8 cellular contexts compared by ENCODE assay signal in the genomic region with DNA sequence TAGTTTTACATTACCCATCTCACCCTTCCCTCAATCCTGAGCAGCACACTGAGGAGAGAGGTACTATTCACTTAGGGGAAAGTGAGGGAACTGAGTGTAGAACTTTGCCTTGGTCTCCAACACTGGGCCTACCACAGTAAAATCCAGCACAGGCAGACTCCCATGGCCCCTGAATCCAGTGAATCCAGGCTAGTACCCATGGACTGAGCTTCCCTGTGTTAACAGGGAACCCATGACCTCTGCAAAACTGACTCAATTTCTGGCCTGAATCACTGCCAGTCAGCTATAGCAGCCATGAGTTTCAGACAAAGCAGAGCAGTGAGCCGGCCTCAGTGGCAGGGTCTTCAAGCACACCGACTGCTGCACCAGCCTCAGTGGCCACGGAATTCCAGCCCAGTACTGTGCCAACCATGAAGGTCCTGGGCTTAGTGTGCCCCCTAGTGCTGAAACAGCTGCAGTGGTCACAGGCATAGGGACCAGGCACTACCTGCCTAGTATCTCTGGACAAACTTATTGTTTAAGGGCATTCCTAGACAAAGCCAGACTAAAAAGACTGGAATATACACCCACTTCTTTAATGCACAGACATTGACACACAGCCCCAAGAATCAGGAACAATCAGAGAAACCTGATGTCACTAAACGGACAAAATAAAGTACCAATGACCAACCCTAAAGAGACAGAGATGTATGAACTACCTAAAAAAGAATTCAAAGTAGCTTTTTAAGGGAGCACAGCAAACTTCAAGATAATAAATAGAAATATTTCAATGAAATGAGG.
DNase-seq lines count a peak whose midpoint lies in the region; ATAC-seq lines count a peak whose summit lies in the region.

No MANE protein-coding gene starts in this region.

- DNase-seq in Daoy (ENCODE audit: low read depth) (peak; percentile 26), activated T-cell treated with anti-CD3 and anti-CD28 coated beads for 48 hours (ENCODE audit: low read depth) (peak; percentile 25), kidney glomerular epithelial cell (lab: John Stamatoyannopoulos, UW) (peak; percentile 7), cardiac septum (ENCODE audit: low spot score) (no peak), NCI-H1436 (lab: John Stamatoyannopoulos, UW) (no peak)

- intact Hi-C loops in cardiac septum (cut with DNase I): no loop called here

- ATAC-seq in HG03097 (IDR thresholded peaks at IDR 0.05; ENCODE audit: low FRiP score, unreplicated experiment) (peak; percentile 56), HG02973 (IDR thresholded peaks at IDR 0.05; ENCODE audit: unreplicated experiment) (no peak), HG03095 (IDR thresholded peaks at IDR 0.05; ENCODE audit: unreplicated experiment) (no peak)

Comparison
In these comparisons a context has a peak if more than half of its experiments do, and no peak if none do; other contexts are left out.
1. DNase-seq: peak in Daoy (single experiment), activated T-cell treated with anti-CD3 and anti-CD28 coated beads for 48 hours (single experiment) and kidney glomerular epithelial cell (single experiment); none in cardiac septum (single experiment) and NCI-H1436 (single experiment).